Comparison of ENCODE assay signal across 11 cellular contexts in genomic region chr10:89374716-89375115, GRCh38. TPM values are rescaled to one million over a fixed set of nuclear protein-coding genes. Genes with fewer than 3 reads are reported as not detected.
A peak's percentile ranks its signal among the peaks of the same experiment; 100 is the strongest.
DNase-seq lines count a peak whose midpoint lies in the region; ATAC-seq and TF ChIP-seq lines count a peak whose summit lies in the region.
"Had no signal": no experiment of that assay in that cellular context is flagged by ENCODE, and none has a peak within 500 bp of the region (broad histone marks: within the 10 kb centered on the region; RNA-seq: fewer than 3 reads in every experiment).

No MANE protein-coding gene starts in this region.

- H3K4me3 ChIP-seq in testis, result no peak overlapping the region

- H3K27me3 ChIP-seq in layer of hippocampus (ENCODE audit: control insufficient read depth, insufficient read depth, low read length) (no peaks in the 10 kb centered on the region), testis (no peaks in the 10 kb centered on the region)

- no peak overlapping the region for H3K4me3 Mint-ChIP-seq in activated CD4-positive, alpha-beta memory T cell treated with anti-CD3 and anti-CD28 coated beads for 36 hours
- H3K4me3 Mint-ChIP-seq: stimulated activated naive CD8-positive, alpha-beta T cell treated with anti-CD3 and anti-CD28 coated beads, Interleukin-15, Interleukin-2, amounts not matched to agents 100 ng/mL and 50 ng/mL, for 24 hours; T-cell had no signal

- intact Hi-C loops in testis (cut with DNase I; ENCODE audit: low total_unique reads), result no loop called here
- intact Hi-C loops in activated CD4-positive, alpha-beta memory T cell treated with anti-CD3 and anti-CD28 coated beads for 36 hours (cut with micrococcal nuclease), result no loop called here

- H3K4me1 ChIP-seq in testis, result peaks cover 17% of the 10 kb centered on the region

- CTCF ChIA-PET in activated CD4-positive, alpha-beta memory T cell treated with anti-CD3 and anti-CD28 coated beads for 36 hours (lab: Charles Lee), result no interaction called here

- ATAC-seq in esophagus mucosa, result no peak
- ATAC-seq: T-cell had no signal

- no peaks in the 10 kb centered on the region for H3K36me3 Mint-ChIP-seq in activated CD4-positive, alpha-beta memory T cell treated with anti-CD3 and anti-CD28 coated beads for 36 hours

- H3K36me3 ChIP-seq in testis (ENCODE audit: low read depth, missing control alignments), result no peaks in the 10 kb centered on the region

- H3K27me3 Mint-ChIP-seq in activated CD4-positive, alpha-beta memory T cell treated with anti-CD3 and anti-CD28 coated beads for 36 hours, result no peaks in the 10 kb centered on the region

- no peaks in the 10 kb centered on the region for H3K4me1 Mint-ChIP-seq in activated CD4-positive, alpha-beta memory T cell treated with anti-CD3 and anti-CD28 coated beads for 36 hours (ENCODE audit: low read depth)

- H3K9me3 ChIP-seq in testis, result no peaks in the 10 kb centered on the region

- DNase-seq in astrocyte of the hippocampus (ENCODE audit: low read depth, low spot score), result peak; percentile 29
- DNase-seq in testis, result no peak
- no peak for DNase-seq in activated CD4-positive, alpha-beta memory T cell treated with anti-CD3 and anti-CD28 coated beads for 36 hours
- DNase-seq in central memory CD4-positive, alpha-beta T cell, result no peak
- DNase-seq: activated CD8-positive, alpha-beta memory T cell treated with anti-CD3 and anti-CD28 coated beads, Interleukin-2, amount 50 U/mL, for 48 hours; NCI-H2227 treated with DMSO at 0.1 percent for 48 hours; retina; T-cell had no signal

- POLR2A ChIA-PET in activated CD4-positive, alpha-beta memory T cell treated with anti-CD3 and anti-CD28 coated beads for 36 hours (lab: Charles Lee), result no interaction called here

- H3K27ac ChIP-seq in layer of hippocampus (ENCODE audit: low read depth, low read length), result peak overlapping the region; percentile 97
- H3K27ac ChIP-seq in testis, result peak overlapping the region; percentile 64 to 85

- no peak for TF ChIP-seq CTCF in testis (IDR thresholded peaks at IDR 0.05)

- H3K27ac Mint-ChIP-seq in activated CD4-positive, alpha-beta memory T cell treated with anti-CD3 and anti-CD28 coated beads for 36 hours, result no peak overlapping the region
- H3K27ac Mint-ChIP-seq: stimulated activated naive CD8-positive, alpha-beta T cell treated with anti-CD3 and anti-CD28 coated beads, Interleukin-15, Interleukin-2, amounts not matched to agents 100 ng/mL and 50 ng/mL, for 24 hours; T-cell had no signal

- no peaks in the 10 kb centered on the region for H3K9me3 Mint-ChIP-seq in activated CD4-positive, alpha-beta memory T cell treated with anti-CD3 and anti-CD28 coated beads for 36 hours
- H3K9me3 Mint-ChIP-seq: stimulated activated naive CD8-positive, alpha-beta T cell treated with anti-CD3 and anti-CD28 coated beads, Interleukin-15, Interleukin-2, amounts not matched to agents 100 ng/mL and 50 ng/mL, for 24 hours; T-cell had no signal

- no peak for TF ChIP-seq POLR2A in testis (IDR thresholded peaks at IDR 0.05)

RNA-seq across cellular contexts. Expression of gene IFIT1B, which starts 3.1 kb away (rescaled TPM):
- not detected for total RNA-seq in testis
- polyA plus RNA-seq in testis (ENCODE audit: insufficient read depth, low read depth, low replicate concordance), result not detected
- not detected for total RNA-seq in activated CD4-positive, alpha-beta memory T cell treated with anti-CD3 and anti-CD28 coated beads for 36 hours
- not detected for total RNA-seq in esophagus mucosa
- total RNA-seq: T-cell had no signal

RNA-seq across cellular contexts. Expression of gene IFIT1, which starts 17.7 kb away (rescaled TPM):
- total RNA-seq in testis (10 to 100 TPM; 13.1 to 15.3 TPM), esophagus mucosa (3.8 TPM)
- 14.8 TPM for polyA plus RNA-seq in testis (ENCODE audit: insufficient read depth, low read depth, low replicate concordance)
- total RNA-seq in activated CD4-positive, alpha-beta memory T cell treated with anti-CD3 and anti-CD28 coated beads for 36 hours, result 1 to 10 TPM; 5.2 to 5.5 TPM

RNA-seq across cellular contexts. Expression of gene IFIT5, which starts 39.7 kb away (rescaled TPM):
- total RNA-seq in testis (1 to 10 TPM; 8.2 to 9.2 TPM), esophagus mucosa (5.3 TPM)
- polyA plus RNA-seq in testis (ENCODE audit: insufficient read depth, low read depth, low replicate concordance), result 6.9 TPM
- total RNA-seq in activated CD4-positive, alpha-beta memory T cell treated with anti-CD3 and anti-CD28 coated beads for 36 hours, result 10 to 100 TPM; 10.1 to 10.9 TPM

RNA-seq across cellular contexts. Expression of gene IFIT3, which starts 46.9 kb away (rescaled TPM):
- total RNA-seq in testis (1 to 10 TPM; 5.4 to 6.9 TPM), esophagus mucosa (3.8 TPM)
- 10.6 TPM for polyA plus RNA-seq in testis (ENCODE audit: insufficient read depth, low read depth, low replicate concordance)
- total RNA-seq in activated CD4-positive, alpha-beta memory T cell treated with anti-CD3 and anti-CD28 coated beads for 36 hours, result 10 to 100 TPM; 14.7 to 15.2 TPM
